ENCODE assay signal across 25 cellular contexts in genomic region chr13:76683168-76683567, GRCh38.
DNase-seq lines count a peak whose midpoint lies in the region; ATAC-seq, FAIRE-seq and TF ChIP-seq lines count a peak whose summit lies in the region.
"Had no signal": no experiment of that assay in that cellular context is flagged by ENCODE, and none has a peak within 500 bp of the region (broad histone marks: within the 10 kb centered on the region; RNA-seq: fewer than 3 reads in every experiment).

No MANE protein-coding gene starts in this region.

- intact Hi-C loops in Right ventricle myocardium superior (cut with DNase I) (no loop called here), cardiac septum (cut with DNase I) (no loop called here), endothelial cell of umbilical vein (cut with micrococcal nuclease) (no loop called here), sciatic nerve (cut with DNase I) (no loop called here)

- TF ChIP-seq POLR2A in endothelial cell of umbilical vein (IDR thresholded peaks at IDR 0.05; ENCODE audit: low read depth, low read length), result no peak
- no peak for TF ChIP-seq POLR2A in gastroesophageal sphincter (IDR thresholded peaks at IDR 0.05)

- BruUV-seq in endothelial cell of umbilical vein (replicated peaks; lab: Mats Ljungman, UMichigan), result no TSS peak

- H3K4me1 ChIP-seq in endothelial cell of umbilical vein (ENCODE audit: control insufficient read depth, extremely low read depth, insufficient read depth, low read length), result no peaks in the 10 kb centered on the region
- peaks cover 0 to 29% (median 0%) of the 10 kb centered on the region in 3 donors for H3K4me1 ChIP-seq in gastroesophageal sphincter
- H3K4me1 ChIP-seq: A549, BE2C had no signal

- H3K27ac ChIP-seq in endothelial cell of umbilical vein (ENCODE audit: insufficient read depth, low read depth, low read length) (no peak overlapping the region), gastroesophageal sphincter (peak overlapping the region in 1 of 4 donors; percentile 49)
- H3K27ac ChIP-seq: A549; BLaER1 treated with 17β-estradiol and CSF1 and Interleukin-3, amounts not matched to agents 10 nM and 100 nM had no signal

- H3K4me3 ChIP-seq in endothelial cell of umbilical vein (replicated peaks in 1 of 3; ENCODE audit: insufficient read depth in 1 of 3, low read depth in 1 of 3, low read length in 3 of 3) (no peak overlapping the region), gastroesophageal sphincter (no peak overlapping the region)
- H3K4me3 ChIP-seq: A549; BLaER1 treated with 17β-estradiol and CSF1 and Interleukin-3, amounts not matched to agents 10 nM and 100 nM; GM12878; GM23338 had no signal

- H3K4me2 ChIP-seq in endothelial cell of umbilical vein (ENCODE audit: insufficient read depth, low read length), result no peak overlapping the region
- H3K4me2 ChIP-seq: A549; BLaER1 treated with 17β-estradiol and CSF1 and Interleukin-3, amounts not matched to agents 10 nM and 100 nM; GM23338 had no signal

- TF ChIP-seq CTCF in endothelial cell of umbilical vein (IDR thresholded peaks at IDR 0.05; ENCODE audit: extremely low read depth in 1 of 2, insufficient read depth in 1 of 2, low read depth in 1 of 2, low read length in 2 of 2) (no peak), gastroesophageal sphincter (IDR thresholded peaks at IDR 0.05) (no peak)

- H3K36me3 ChIP-seq in endothelial cell of umbilical vein (ENCODE audit: control insufficient read depth in 2 of 2, extremely low read depth in 1 of 2, insufficient read depth in 2 of 2, low read length in 2 of 2) (no peaks in the 10 kb centered on the region), gastroesophageal sphincter (no peaks in the 10 kb centered on the region)
- H3K36me3 ChIP-seq: BE2C; BLaER1 treated with 17β-estradiol and CSF1 and Interleukin-3, amounts not matched to agents 10 nM and 100 nM had no signal

- H3K9me3 ChIP-seq in endothelial cell of umbilical vein (replicated peaks; ENCODE audit: control insufficient read depth, insufficient read depth, low read length) (no peaks in the 10 kb centered on the region), gastroesophageal sphincter (no peaks in the 10 kb centered on the region)
- H3K9me3 ChIP-seq: A549; BE2C; BLaER1 treated with 17β-estradiol and CSF1 and Interleukin-3, amounts not matched to agents 10 nM and 100 nM had no signal

- no peak overlapping the region for H3K9ac ChIP-seq in endothelial cell of umbilical vein (replicated peaks; ENCODE audit: extremely low read depth, insufficient read depth, low read length)
- H3K9ac ChIP-seq: BLaER1 treated with 17β-estradiol and CSF1 and Interleukin-3, amounts not matched to agents 10 nM and 100 nM had no signal

- POLR2A ChIA-PET in endothelial cell of umbilical vein (lab: Charles Lee), result no interaction called here

- ATAC-seq in Right ventricle myocardium superior (ENCODE audit: poor library complexity), result peak; percentile 45
- ATAC-seq in gastroesophageal sphincter, result peak; percentile 39
- ATAC-seq in sciatic nerve, result peak; percentile 80
- ATAC-seq in GM18907 (IDR thresholded peaks at IDR 0.05; ENCODE audit: unreplicated experiment), result no peak
- ATAC-seq: A549, GM12878, GM23338, HCT116 had no signal

- H2AFZ ChIP-seq in endothelial cell of umbilical vein (ENCODE audit: low read depth, low read length), result no peak overlapping the region
- H2AFZ ChIP-seq: GM23338 had no signal

- no peak for TF ChIP-seq EP300 in gastroesophageal sphincter (IDR thresholded peaks at IDR 0.05)

- no peaks in the 10 kb centered on the region for H3K9me1 ChIP-seq in endothelial cell of umbilical vein (replicated peaks; ENCODE audit: control insufficient read depth, extremely low read depth, insufficient read depth, low read length)

- no peaks in the 10 kb centered on the region for H3K79me2 ChIP-seq in endothelial cell of umbilical vein (ENCODE audit: control insufficient read depth, insufficient read depth, low read length)

- dilution Hi-C loops in endothelial cell of umbilical vein (cut with MboI; ENCODE audit: extremely low pct_ligation_motif_present, low sequenced_read_pairs), result no loop called here

- no peaks in the 10 kb centered on the region for H4K20me1 ChIP-seq in endothelial cell of umbilical vein (replicated peaks; ENCODE audit: control insufficient read depth, extremely low read depth, insufficient read depth, low read length)
- H4K20me1 ChIP-seq: BLaER1 treated with 17β-estradiol and CSF1 and Interleukin-3, amounts not matched to agents 10 nM and 100 nM had no signal

- DNase-seq in Right ventricle myocardium superior, result no peak
- no peak for DNase-seq in cardiac septum (ENCODE audit: low spot score)
- no peak for DNase-seq in endothelial cell of umbilical vein (ENCODE audit: low read depth, low spot score)
- DNase-seq in sciatic nerve (ENCODE audit: low spot score), result no peak
- DNase-seq in NCI-H1694 (lab: John Stamatoyannopoulos, UW), result no peak
- no peak for DNase-seq in NCI-H510A (lab: John Stamatoyannopoulos, UW)
- DNase-seq: 8988T; ACHN; AML-193; BE2C; CD4-positive, alpha-beta T cell; CD8-positive, alpha-beta memory T cell; DMS 273 treated with DMSO at 0.1 percent for 48 hours; DMS79; EL; GDM1; H9 had no signal

- WGBS in gastroesophageal sphincter (ENCODE audit: low coverage in 1 of 2), 2 donors, result 72 to 75% methylated on average over 2 of the region's 2 CpGs

- no peaks in the 10 kb centered on the region for H3K27me3 ChIP-seq in endothelial cell of umbilical vein (ENCODE audit: control insufficient read depth in 2 of 2, insufficient read depth in 2 of 2, low read length in 2 of 2)
- H3K27me3 ChIP-seq in gastroesophageal sphincter, result no peaks in the 10 kb centered on the region
- H3K27me3 ChIP-seq: BE2C; BLaER1 treated with 17β-estradiol and CSF1 and Interleukin-3, amounts not matched to agents 10 nM and 100 nM had no signal

- CTCF ChIA-PET in endothelial cell of umbilical vein (lab: Charles Lee), result no interaction called here

- peak; percentile 38 for FAIRE-seq in endothelial cell of umbilical vein (lab: Jason Lieb, UNC)
- FAIRE-seq: A549, D721Med, GM12878 had no signal

TF ChIP-seq in endothelial cell of umbilical vein, 7 proteins besides CTCF, POLR2A, EP300 and RAD21:
- TF ChIP-seq MAX (IDR thresholded peaks at IDR 0.05; ENCODE audit: insufficient read depth, insufficient read length) (no peak), MYC (IDR thresholded peaks at IDR 0.05; ENCODE audit: low read depth, low read length) (no peak), FOS (IDR thresholded peaks at IDR 0.05; ENCODE audit: borderline replicate concordance, insufficient read depth, low read length) (no peak), GATA2 (IDR thresholded peaks at IDR 0.05; ENCODE audit: insufficient read depth, insufficient read length, low read depth, low read length) (no peak), EZH2 (IDR thresholded peaks at IDR 0.05; ENCODE audit: borderline replicate concordance, low read depth, low read length, severe bottlenecking) (no peak), JUN (IDR thresholded peaks at IDR 0.05; ENCODE audit: borderline replicate concordance, insufficient read depth, insufficient read length, low read depth) (no peak), POLR2AphosphoS5 (IDR thresholded peaks at IDR 0.05; ENCODE audit: insufficient read depth, low read depth, low read length) (no peak)
